19 cellular contexts compared by ENCODE assay signal in genomic region chr9:110260911-110261310, GRCh38. TPM values are rescaled to one million over a fixed set of nuclear protein-coding genes. Genes with fewer than 3 reads are reported as not detected.
DNase-seq lines count a peak whose midpoint lies in the region; ATAC-seq and TF ChIP-seq lines count a peak whose summit lies in the region.
"Had no signal": no experiment of that assay in that cellular context is flagged by ENCODE, and none has a peak within 500 bp of the region (broad histone marks: within the 10 kb centered on the region; RNA-seq: fewer than 3 reads in every experiment).

No MANE protein-coding gene starts in this region.

- no TSS peak for BruUV-seq in IMR-90 (replicated peaks; lab: Mats Ljungman, UMichigan)

- TF ChIP-seq POLR2A in IMR-90 (IDR thresholded peaks at IDR 0.05; ENCODE audit: low read depth, low read length), result no peak

- POLR2A ChIA-PET in SK-N-SH (lab: Yijun Ruan, JAX), result no interaction called here
- POLR2A ChIA-PET in IMR-90 (lab: Charles Lee; ENCODE audit: unreplicated experiment), result no interaction called here

- H2BK15ac ChIP-seq in IMR-90 (ENCODE audit: low read depth, low read length), result no peak overlapping the region

- H4K5ac ChIP-seq in IMR-90 (ENCODE audit: low read depth, low read length), result peak overlapping the region; percentile 39; the same call in 1 of the 2 replicates

- no peak overlapping the region for H3K23ac ChIP-seq in IMR-90 (ENCODE audit: low read depth, low read length)

- ATAC-seq in SK-N-SH treated with all-trans-retinoic acid at 6 μM for 48 hours (no peak), IMR-90 (ENCODE audit: low read depth) (no peak)

- H3K4me2 ChIP-seq in SK-N-SH (no peak overlapping the region), IMR-90 (ENCODE audit: low read depth, low read length) (no peak overlapping the region), osteoblast (ENCODE audit: insufficient read depth, low read length) (no peak overlapping the region)
- H3K4me2 ChIP-seq: BLaER1, PC-9 had no signal

- H2BK120ac ChIP-seq in IMR-90 (ENCODE audit: low read depth, low read length), result no peak overlapping the region

- in situ Hi-C loops in IMR-90 (cut with MboI; ENCODE audit: low sequenced_read_pairs), result no loop called here

- H3K36me3 ChIP-seq in SK-N-SH (replicated peaks in 1 of 2; ENCODE audit: control insufficient read depth in 1 of 2, insufficient read depth in 2 of 2, low read length in 1 of 2) (no peaks in the 10 kb centered on the region), IMR-90 (ENCODE audit: control insufficient read depth, insufficient read depth, low read length) (no peaks in the 10 kb centered on the region), osteoblast (ENCODE audit: insufficient read depth, low read length) (no peaks in the 10 kb centered on the region)
- H3K36me3 ChIP-seq: BLaER1 had no signal

- no peaks in the 10 kb centered on the region for H3K9me2 ChIP-seq in SK-N-SH

- H3K27ac ChIP-seq in SK-N-SH (ENCODE audit: low read depth in 2 of 2, low read length in 1 of 2), result no peak overlapping the region; a peak in 1 of 4 replicates
- H3K27ac ChIP-seq in IMR-90 (ENCODE audit: insufficient read depth, low read length), result no peak overlapping the region
- H3K27ac ChIP-seq in osteoblast (ENCODE audit: low read depth, low read length), result no peak overlapping the region
- H3K27ac ChIP-seq: BLaER1, PC-9 had no signal

- H3K79me1 ChIP-seq in IMR-90 (ENCODE audit: low read depth in 1 of 2, low read length in 2 of 2), result peaks cover 7 to 15% of the 10 kb centered on the region in 2 experiments; a peak in 2 of 4 replicates

- no peak overlapping the region for H4K8ac ChIP-seq in IMR-90 (ENCODE audit: low read depth in 2 of 2, low read length in 2 of 2)

- TF ChIP-seq CTCF in SK-N-SH (IDR thresholded peaks at IDR 0.05), result no peak
- TF ChIP-seq CTCF in IMR-90 (conservative IDR thresholded peaks at IDR 0.05; ENCODE audit: low read depth, low read length), result no peak
- no peak for TF ChIP-seq CTCF in osteoblast (IDR thresholded peaks at IDR 0.05; ENCODE audit: extremely low read depth, low read depth, low read length)

- dilution Hi-C loops in IMR-90 (cut with HindIII; ENCODE audit: low sequenced_read_pairs, unreplicated experiment), result no loop called here

- 0 out of 2 replicates have a peak overlapping the region, but pooled peaks have one; percentile 20 for H2AK5ac ChIP-seq in IMR-90 (ENCODE audit: low read depth, low read length)

- no peak for TF ChIP-seq EP300 in SK-N-SH (IDR thresholded peaks at IDR 0.05; ENCODE audit: borderline replicate concordance in 1 of 2, low read depth in 1 of 2, low read length in 1 of 2)

- H3K4ac ChIP-seq in IMR-90 (ENCODE audit: low read depth, low read length), result 0 out of 2 replicates have a peak overlapping the region, but pooled peaks have one; percentile 5

- no peak overlapping the region for H2AK9ac ChIP-seq in IMR-90 (replicated peaks; ENCODE audit: low read depth, low read length, poor library complexity)

- WGBS in SK-N-SH (ENCODE audit: low lambda C conversion rate), result 32% methylated on average over 4 of the region's 4 CpGs
- WGBS in IMR-90 (ENCODE audit: extremely low coverage in 2 of 2, insufficient read length in 1 of 2), 2 experiments, result 100% methylated on average over 1 of the region's 4 CpGs; no CpG with 5 or more reads in 1 of the 2 experiments

- H3K27me3 ChIP-seq in SK-N-SH (ENCODE audit: insufficient read depth) (no peaks in the 10 kb centered on the region), IMR-90 (ENCODE audit: control insufficient read depth, insufficient read depth, low read length) (no peaks in the 10 kb centered on the region), osteoblast (ENCODE audit: insufficient read depth, low read length) (no peaks in the 10 kb centered on the region)
- H3K27me3 ChIP-seq: BLaER1 had no signal

- CTCF ChIA-PET in SK-N-SH (lab: Yijun Ruan, JAX) (no interaction called here), IMR-90 (lab: Yijun Ruan, JAX) (no interaction called here)

- no peak overlapping the region for H2AFZ ChIP-seq in SK-N-SH (ENCODE audit: low read depth)
- H2AFZ ChIP-seq in IMR-90 (replicated peaks; ENCODE audit: low read length, poor library complexity), result no peak overlapping the region
- peak overlapping the region; percentile 62 for H2AFZ ChIP-seq in osteoblast (ENCODE audit: low read length)
- H2AFZ ChIP-seq: PC-9 had no signal

- peak; percentile 19 for DNase-seq in SK-N-SH
- no peak for DNase-seq in IMR-90
- peak; percentile 66 for DNase-seq in fibroblast of gingiva (ENCODE audit: low read depth)
- DNase-seq in osteoblast (ENCODE audit: insufficient read length, low spot score, missing footprints), result no peak
- no peak for DNase-seq in NCI-H748 treated with DMSO at 0.1 percent for 48 hours (lab: John Stamatoyannopoulos, UW)
- DNase-seq in effector CD4-positive, alpha-beta T cell, result no peak
- no peak for DNase-seq in activated CD4-positive, alpha-beta T cell treated with anti-CD3 and anti-CD28 coated beads for 48 hours
- DNase-seq: 8988T; CD4-positive, alpha-beta memory T cell; Karpas-422; NCI-H1105; NCI-H446 treated with DMSO at 0.1 percent for 48 hours; NCI-H82; PC-9 had no signal

- peaks cover 4% of the 10 kb centered on the region; the same call in 1 of the 2 replicates for H3K9me1 ChIP-seq in IMR-90 (ENCODE audit: insufficient read depth, low read length)

- no peak overlapping the region for H2BK20ac ChIP-seq in IMR-90 (ENCODE audit: low read depth, low read length)

- H4K20me1 ChIP-seq in SK-N-SH (ENCODE audit: insufficient read depth) (no peaks in the 10 kb centered on the region), IMR-90 (ENCODE audit: insufficient read depth, low read length) (0 out of 2 replicates have a peak, but pooled peaks cover 4% of the 10 kb centered on the region), osteoblast (ENCODE audit: insufficient read depth, low read length) (no peaks in the 10 kb centered on the region)
- H4K20me1 ChIP-seq: BLaER1 had no signal

- H3K4me3 ChIP-seq in SK-N-SH (ENCODE audit: low read depth in 2 of 2, low read length in 1 of 2), result no peak overlapping the region
- H3K4me3 ChIP-seq in IMR-90 (ENCODE audit: insufficient read depth, low read depth, low read length), result no peak overlapping the region
- no peak overlapping the region for H3K4me3 ChIP-seq in osteoblast (ENCODE audit: insufficient read depth, low read length)
- H3K4me3 ChIP-seq: BLaER1, PC-9 had no signal

- H3K9ac ChIP-seq in SK-N-SH (no peak overlapping the region), IMR-90 (ENCODE audit: low read depth, low read length) (no peak overlapping the region)
- H3K9ac ChIP-seq: BLaER1 had no signal

- peak overlapping the region; percentile 50; the same call in 1 of the 2 replicates for H3K18ac ChIP-seq in IMR-90 (ENCODE audit: low read depth, low read length)

- H3K9me3 ChIP-seq in SK-N-SH, result no peaks in the 10 kb centered on the region
- no peaks in the 10 kb centered on the region for H3K9me3 ChIP-seq in IMR-90 (ENCODE audit: control insufficient read depth, insufficient read depth, low read length)
- no peaks in the 10 kb centered on the region for H3K9me3 ChIP-seq in osteoblast (ENCODE audit: low read depth, low read length)
- H3K9me3 ChIP-seq: BLaER1 had no signal

- H3K4me1 ChIP-seq in SK-N-SH (ENCODE audit: control insufficient read depth in 1 of 2, insufficient read depth in 2 of 2, low read depth in 1 of 2, low read length in 1 of 2) (peaks cover 12 to 20% of the 10 kb centered on the region in 2 experiments; a peak in 3 of 4 replicates), IMR-90 (ENCODE audit: control insufficient read depth, insufficient read depth, low read length) (peaks cover 12% of the 10 kb centered on the region), osteoblast (ENCODE audit: insufficient read depth, low read length) (peaks cover 14% of the 10 kb centered on the region)

- no peak overlapping the region for H4K91ac ChIP-seq in IMR-90 (ENCODE audit: insufficient read depth, low read depth, low read length)

- TF ChIP-seq RAD21 in SK-N-SH (IDR thresholded peaks at IDR 0.05; ENCODE audit: low read length) (no peak), IMR-90 (IDR thresholded peaks at IDR 0.05; ENCODE audit: low read length) (no peak)

- no peaks in the 10 kb centered on the region for H3F3A ChIP-seq in SK-N-SH (replicated peaks; ENCODE audit: insufficient read depth)

- intact Hi-C loops in IMR-90 (cut with micrococcal nuclease), result loop anchor here (1.0 kb wide), 1 partner anchor 8 kb away; no protein-coding TSS in a partner anchor

- no peak overlapping the region for H3K56ac ChIP-seq in IMR-90 (ENCODE audit: extremely low read depth, insufficient read depth, low read length)

- H2BK5ac ChIP-seq in IMR-90 (ENCODE audit: low read depth, low read length, poor library complexity, severe bottlenecking), result no peak overlapping the region

- no peak overlapping the region for H3K14ac ChIP-seq in IMR-90 (replicated peaks; ENCODE audit: low read depth, low read length)

- peaks cover 3% of the 10 kb centered on the region; the same call in 1 of the 2 replicates for H3K79me2 ChIP-seq in SK-N-SH (ENCODE audit: insufficient read depth)
- H3K79me2 ChIP-seq in osteoblast (ENCODE audit: insufficient read depth, low read length), result peaks cover 4% of the 10 kb centered on the region

TF ChIP-seq in SK-N-SH, 30 proteins besides CTCF, POLR2A, EP300 and RAD21 (continues in another document):
- no peak for TF ChIP-seq NFIC (IDR thresholded peaks at IDR 0.05; ENCODE audit: borderline replicate concordance)

TF ChIP-seq in SK-N-SH treated with all-trans-retinoic acid at 6 μM for 48 hours, 23 proteins besides CTCF, POLR2A, EP300 and RAD21:
- no peak for TF ChIP-seq GLIS3 (CRISPR knock-in tag; IDR thresholded peaks at IDR 0.05)

RNA-seq across cellular contexts. Expression of gene TXN, which starts 4.6 kb away (rescaled TPM):
- polyA plus RNA-seq in SK-N-SH (2012; rRNA removed) (281 and 362 TPM in 2 replicates), IMR-90 (2012; rRNA removed) (488 and 578 TPM in 2 replicates)
- polyA plus RNA-seq in SK-N-SH (2012; cell fraction: cytosol; rRNA removed), result 419 and 521 TPM in 2 replicates
- polyA plus RNA-seq in SK-N-SH (2012; cell fraction: nucleus; rRNA removed), result 63.0 and 92.7 TPM in 2 replicates
- total RNA-seq in IMR-90 (2012; rRNA removed) (277 and 588 TPM in 2 replicates), osteoblast (234 and 258 TPM in 2 replicates)
- 149 and 339 TPM in 2 replicates for polyA plus RNA-seq in IMR-90 (2012; cell fraction: cytosol; rRNA removed)
- 22.4 and 173 TPM in 2 replicates for polyA plus RNA-seq in IMR-90 (2012; cell fraction: nucleus; rRNA removed; ENCODE audit: low replicate concordance)

RNA-seq across cellular contexts. Expression of gene C9orf152, which starts 53.0 kb away (rescaled TPM):
- polyA plus RNA-seq in SK-N-SH (2012; rRNA removed) (not detected in 2 replicates), IMR-90 (2012; rRNA removed) (not detected in 2 replicates)
- not detected in 2 replicates for polyA plus RNA-seq in SK-N-SH (2012; cell fraction: cytosol; rRNA removed)
- polyA plus RNA-seq in SK-N-SH (2012; cell fraction: nucleus; rRNA removed), result not detected in 2 replicates
- total RNA-seq in IMR-90 (2012; rRNA removed) (not detected in 2 replicates), osteoblast (not detected in 2 replicates)
- not detected in 2 replicates for polyA plus RNA-seq in IMR-90 (2012; cell fraction: cytosol; rRNA removed)
- polyA plus RNA-seq in IMR-90 (2012; cell fraction: nucleus; rRNA removed; ENCODE audit: low replicate concordance), result not detected in 2 replicates
- total RNA-seq: CD4-positive, alpha-beta memory T cell; H1; MCF 10A had no signal
- polyA plus RNA-seq: CD4-positive, alpha-beta memory T cell; H1; IgD-negative memory B cell had no signal

Comparison
In these comparisons a context has a peak if more than half of its experiments do, and no peak if none do; other contexts are left out.
1. DNase-seq: peak in SK-N-SH (single experiment) and fibroblast of gingiva (single experiment); none in IMR-90 (single experiment), osteoblast (single experiment), NCI-H748 treated with DMSO at 0.1 percent for 48 hours (single experiment), effector CD4-positive, alpha-beta T cell (single experiment) and activated CD4-positive, alpha-beta T cell treated with anti-CD3 and anti-CD28 coated beads for 48 hours (single experiment).